In genomic region chr1:167820684-167821355, GRCh38 we compare ENCODE assay signal across 9 cellular contexts.
DNase-seq lines count a peak whose midpoint lies in the region; ATAC-seq, FAIRE-seq and TF ChIP-seq lines count a peak whose summit lies in the region.
"Had no signal": no experiment of that assay in that cellular context is flagged by ENCODE, and none has a peak within 500 bp of the region (broad histone marks: within the 10 kb centered on the region; RNA-seq: fewer than 3 reads in every experiment).

No MANE protein-coding gene starts in this region.

- POLR2A ChIA-PET in HCT116 (lab: Charles Lee): no interaction called here

- H3K9me3 ChIP-seq in HCT116 (ENCODE audit: control insufficient read depth in 1 of 2, insufficient read depth in 1 of 2, low read depth in 1 of 2, low read length in 2 of 2): no peaks in the 10 kb centered on the region
- H3K9me3 ChIP-seq in adipocyte (ENCODE audit: control insufficient read depth, low read length): peaks cover 2% of the 10 kb centered on the region
- H3K9me3 ChIP-seq in smooth muscle cell (replicated peaks; ENCODE audit: low read depth): no peaks in the 10 kb centered on the region
- peaks cover 3% of the 10 kb centered on the region for H3K9me3 ChIP-seq in mucosa of descending colon

- RAD21 ChIA-PET in HCT116 (lab: Charles Lee; ENCODE audit: low non-redundant PET in 1 of 2, low total read pairs in 2 of 2, uncharacterized antibody in 2 of 2, unreplicated experiment in 2 of 2): no interaction called here

- H3K9me2 ChIP-seq in HCT116 (ENCODE audit: insufficient read depth): no peaks in the 10 kb centered on the region

- CTCF ChIA-PET in HCT116 (lab: Charles Lee): no interaction called here

- WGBS in smooth muscle cell (ENCODE audit: low lambda C conversion rate): 72% methylated on average over 12 of the region's 12 CpGs

- no TSS peak for BruUV-seq in HCT116 (replicated peaks; lab: Mats Ljungman, UMichigan)

- intact Hi-C loops in HCT116 (cut with micrococcal nuclease): no loop called here
- intact Hi-C loops in sciatic nerve (cut with DNase I): no loop called here
- intact Hi-C loops in mucosa of descending colon (cut with DNase I, micrococcal nuclease): no loop called here

- no peak for TF ChIP-seq RAD21 in HCT116 (IDR thresholded peaks at IDR 0.05; ENCODE audit: low read depth)

- peak overlapping the region; percentile 57 for H3K4me2 ChIP-seq in HCT116 (ENCODE audit: low read length)
- peak overlapping the region; percentile 83 for H3K4me2 ChIP-seq in smooth muscle cell

- H3K27me3 ChIP-seq in HCT116 (ENCODE audit: insufficient read depth, low read length) (no peaks in the 10 kb centered on the region), adipocyte (replicated peaks; ENCODE audit: control insufficient read depth, insufficient read depth, low read length) (no peaks in the 10 kb centered on the region), smooth muscle cell (ENCODE audit: low read depth) (no peaks in the 10 kb centered on the region)

- H2AFZ ChIP-seq in HCT116 (ENCODE audit: low read depth, low read length, poor library complexity, severe bottlenecking) (peak overlapping the region; percentile 86), smooth muscle cell (ENCODE audit: low read depth) (no peak overlapping the region)

- H3K27ac ChIP-seq in HCT116 (ENCODE audit: low read depth, low read length) (peak overlapping the region; percentile 44; the same call in 1 of the 2 replicates), smooth muscle cell (ENCODE audit: low read depth) (peak overlapping the region; percentile 97)

- peaks cover 5% of the 10 kb centered on the region for H3F3A ChIP-seq in smooth muscle cell (ENCODE audit: low read depth)

- DNase-seq in HCT116 (ENCODE audit: low read depth, low spot score) (no peak), adipocyte (ENCODE audit: low read depth) (no peak), glomerular visceral epithelial cell (ENCODE audit: extremely low spot score) (peak; percentile 54), smooth muscle cell (lab: John Stamatoyannopoulos, UW; ENCODE audit: unreplicated experiment) (no peak), HCEC 1CT (no peak), GM12891 (ENCODE audit: insufficient read length, low spot score) (no peak), sciatic nerve (ENCODE audit: low spot score) (no peak), mucosa of descending colon (no peak)
- DNase-seq: NCI-H1048 had no signal

- H3K36me3 ChIP-seq in HCT116 (ENCODE audit: control insufficient read depth in 1 of 2, insufficient read depth in 2 of 2, low read length in 2 of 2) (no peaks in the 10 kb centered on the region), adipocyte (ENCODE audit: control insufficient read depth, insufficient read depth, low read length, severe bottlenecking) (no peaks in the 10 kb centered on the region), smooth muscle cell (ENCODE audit: low read depth) (no peaks in the 10 kb centered on the region), mucosa of descending colon (ENCODE audit: low read depth) (no peaks in the 10 kb centered on the region)

- H3K4me3 ChIP-seq in HCT116 (replicated peaks in 1 of 2; ENCODE audit: low read depth in 1 of 2, low read length in 2 of 2) (peak overlapping the region in 1 of 2 experiments; percentile 28; a peak in 1 of 4 replicates), adipocyte (ENCODE audit: low read length) (no peak overlapping the region), smooth muscle cell (peak overlapping the region; percentile 41), mucosa of descending colon (no peak overlapping the region)

- H3K9ac ChIP-seq in HCT116 (ENCODE audit: low read length) (peak overlapping the region; percentile 38; the same call in 1 of the 2 replicates), adipocyte (ENCODE audit: low read length) (peak overlapping the region; percentile 65), smooth muscle cell (ENCODE audit: low read depth) (peak overlapping the region; percentile 69)

- H3K79me2 ChIP-seq in HCT116 (ENCODE audit: insufficient read depth, low read length): no peaks in the 10 kb centered on the region
- H3K79me2 ChIP-seq in smooth muscle cell (ENCODE audit: low read depth): no peaks in the 10 kb centered on the region

- TF ChIP-seq CTCF in HCT116 (IDR thresholded peaks at IDR 0.05 in 2 of 3, conservative IDR thresholded peaks at IDR 0.05 in 1 of 3; ENCODE audit: borderline replicate concordance in 1 of 3, insufficient read depth in 1 of 3, low read depth in 2 of 3, low read length in 2 of 3) (no peak), smooth muscle cell (IDR thresholded peaks at IDR 0.05; ENCODE audit: borderline replicate concordance, insufficient read depth, poor library complexity, severe bottlenecking) (no peak), mucosa of descending colon (IDR thresholded peaks at IDR 0.05) (no peak)

- no peak for ATAC-seq in HCT116
- ATAC-seq in sciatic nerve: no peak
- ATAC-seq in mucosa of descending colon: no peak

- FAIRE-seq in GM12891 (lab: Jason Lieb, UNC): no peak

- H3K4me1 ChIP-seq in HCT116 (ENCODE audit: control insufficient read depth in 1 of 2, insufficient read depth in 2 of 2, low read length in 2 of 2): peaks cover 4 to 30% of the 10 kb centered on the region in 2 experiments; a peak in 3 of 4 replicates
- peaks cover 18% of the 10 kb centered on the region for H3K4me1 ChIP-seq in adipocyte (ENCODE audit: control insufficient read depth, insufficient read depth, low read length)
- H3K4me1 ChIP-seq in smooth muscle cell (ENCODE audit: low read depth): peaks cover 6% of the 10 kb centered on the region
- peaks cover 11% of the 10 kb centered on the region for H3K4me1 ChIP-seq in mucosa of descending colon (ENCODE audit: low read depth)

- H4K20me1 ChIP-seq in HCT116 (ENCODE audit: insufficient read depth): no peaks in the 10 kb centered on the region
- H4K20me1 ChIP-seq in smooth muscle cell (ENCODE audit: low read depth): no peaks in the 10 kb centered on the region

- TF ChIP-seq POLR2A in HCT116 (IDR thresholded peaks at IDR 0.05; ENCODE audit: borderline replicate concordance, extremely low read depth, insufficient read depth, insufficient read length): no peak
- no peak for TF ChIP-seq POLR2A in GM12891 (IDR thresholded peaks at IDR 0.05; ENCODE audit: low read depth, low read length)

TF ChIP-seq in HCT116, 20 proteins besides CTCF, POLR2A, EP300 and RAD21 (continues in another document):
- TF ChIP-seq SIN3A (IDR thresholded peaks at IDR 0.05; ENCODE audit: low read depth) (no peak), ELF1 (IDR thresholded peaks at IDR 0.05; ENCODE audit: borderline replicate concordance, low read depth) (no peak), ZNF274 (IDR thresholded peaks at IDR 0.05; ENCODE audit: low read depth, low read length) (no peak), REST (IDR thresholded peaks at IDR 0.05; ENCODE audit: low read depth) (no peak), JUND (IDR thresholded peaks at IDR 0.05) (no peak)

TF ChIP-seq in GM12891, 5 proteins besides CTCF, POLR2A, EP300 and RAD21:
- TF ChIP-seq POLR2AphosphoS5 (IDR thresholded peaks at IDR 0.05; ENCODE audit: low read depth, low read length) (no peak), PAX5 (IDR thresholded peaks at IDR 0.05; ENCODE audit: insufficient read depth, low read length, severe bottlenecking) (no peak), POU2F2 (IDR thresholded peaks at IDR 0.05; ENCODE audit: low read depth, low read length) (no peak), TAF1 (IDR thresholded peaks at IDR 0.05; ENCODE audit: low read depth, low read length) (no peak), SPI1 (IDR thresholded peaks at IDR 0.05; ENCODE audit: low read depth, low read length) (no peak)
